Comparison of ENCODE assay signal across 3 cellular contexts in the genomic region with DNA sequence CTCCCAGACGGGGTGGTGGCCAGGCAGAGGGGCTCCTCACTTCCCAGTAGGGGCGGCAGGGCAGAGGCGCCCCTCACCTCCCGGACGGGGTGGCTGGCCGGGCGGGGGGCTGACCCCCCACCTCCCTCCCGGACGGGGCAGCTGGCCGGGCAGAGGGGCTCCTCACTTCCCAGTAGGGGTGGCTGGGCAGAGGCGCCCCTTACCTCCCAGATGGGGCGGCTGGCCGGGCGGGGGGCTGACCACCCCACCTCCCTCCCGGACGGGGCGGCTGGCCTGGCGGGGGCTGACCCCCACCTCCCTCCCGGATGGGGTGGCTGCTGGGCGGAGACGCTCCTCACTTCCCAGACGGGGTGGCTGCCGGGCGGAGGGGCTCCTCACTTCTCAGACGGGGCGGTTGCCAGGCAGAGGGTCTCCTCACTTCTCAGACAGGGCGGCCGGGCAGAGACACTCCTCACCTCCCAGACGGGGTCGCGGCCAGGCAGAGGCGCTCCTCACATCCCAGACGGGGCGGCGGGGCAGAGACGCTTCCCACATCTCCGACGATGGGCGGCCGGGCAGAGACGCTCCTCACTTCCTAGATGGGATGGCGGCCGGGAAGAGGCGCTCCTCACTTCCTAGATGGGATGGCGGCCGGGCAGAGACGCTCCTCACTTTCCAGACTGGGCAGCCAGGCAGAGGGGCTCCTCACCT.
DNase-seq lines count a peak whose midpoint lies in the region; FAIRE-seq and TF ChIP-seq lines count a peak whose summit lies in the region.
"Not testable (repeated sequence)": the region's sequence is repeated elsewhere in the genome, so short reads cannot be mapped to it uniquely, and the experiment has no call there.

No MANE protein-coding gene starts in this region.

- H3K4me1 ChIP-seq in kidney (ENCODE audit: control insufficient read depth in 1 of 2, insufficient read depth in 1 of 2, low read depth in 1 of 2, low read length in 2 of 2): not testable (repeated sequence)

- not testable (repeated sequence) for FAIRE-seq in kidney (lab: Jason Lieb, UNC)

- intact Hi-C loops in kidney (cut with DNase I): not testable (repeated sequence)

- H3K4me3 ChIP-seq in kidney (ENCODE audit: low read length in 2 of 2): not testable (repeated sequence)

- not testable (repeated sequence) for H3K27ac ChIP-seq in kidney (ENCODE audit: low read depth in 2 of 2, low read length in 2 of 2)

- H3K27me3 Mint-ChIP-seq in chondrocyte (ENCODE audit: low read depth); glutamatergic neuron (ENCODE audit: unreplicated experiment): not testable (repeated sequence)

- peaks cover 38% of the 10 kb centered on the region for H3K9me3 Mint-ChIP-seq in chondrocyte (ENCODE audit: low read depth)
- H3K9me3 Mint-ChIP-seq in glutamatergic neuron (ENCODE audit: unreplicated experiment): peaks cover 21% of the 10 kb centered on the region

- not testable (repeated sequence) for H3K4me3 Mint-ChIP-seq in chondrocyte (ENCODE audit: unreplicated experiment); glutamatergic neuron (ENCODE audit: unreplicated experiment)

- TF ChIP-seq CTCF in chondrocyte (IDR thresholded peaks at IDR 0.05); glutamatergic neuron (IDR thresholded peaks at IDR 0.05; ENCODE audit: partially characterized antibody, unreplicated experiment); kidney (IDR thresholded peaks at IDR 0.05; ENCODE audit: borderline replicate concordance, extremely low read depth, insufficient read depth): not testable (repeated sequence)

- not testable (repeated sequence) for H3K4me1 Mint-ChIP-seq in chondrocyte (ENCODE audit: low read depth); glutamatergic neuron (ENCODE audit: low read depth, unreplicated experiment)

- DNase-seq in chondrocyte (ENCODE audit: low spot score): peak; percentile 62
- DNase-seq in glutamatergic neuron: peak; percentile 16
- peak; percentile 33 for DNase-seq in kidney

- not testable (repeated sequence) for H3K9me3 ChIP-seq in kidney (ENCODE audit: control insufficient read depth in 1 of 2, low read length in 2 of 2)

- H3K9ac ChIP-seq in kidney (ENCODE audit: low read length in 2 of 2): not testable (repeated sequence)

- not testable (repeated sequence) for H3K36me3 ChIP-seq in kidney (ENCODE audit: control insufficient read depth in 1 of 2, insufficient read depth in 2 of 2, low read length in 2 of 2)

- H3K36me3 Mint-ChIP-seq in chondrocyte (ENCODE audit: low read depth): peaks cover 35% of the 10 kb centered on the region
- peaks cover 36% of the 10 kb centered on the region for H3K36me3 Mint-ChIP-seq in glutamatergic neuron (ENCODE audit: unreplicated experiment)

- not testable (repeated sequence) for H3K27ac Mint-ChIP-seq in chondrocyte (ENCODE audit: unreplicated experiment)
- H3K27ac Mint-ChIP-seq in glutamatergic neuron (ENCODE audit: unreplicated experiment): peak overlapping the region; percentile 81
